In the genomic region with DNA sequence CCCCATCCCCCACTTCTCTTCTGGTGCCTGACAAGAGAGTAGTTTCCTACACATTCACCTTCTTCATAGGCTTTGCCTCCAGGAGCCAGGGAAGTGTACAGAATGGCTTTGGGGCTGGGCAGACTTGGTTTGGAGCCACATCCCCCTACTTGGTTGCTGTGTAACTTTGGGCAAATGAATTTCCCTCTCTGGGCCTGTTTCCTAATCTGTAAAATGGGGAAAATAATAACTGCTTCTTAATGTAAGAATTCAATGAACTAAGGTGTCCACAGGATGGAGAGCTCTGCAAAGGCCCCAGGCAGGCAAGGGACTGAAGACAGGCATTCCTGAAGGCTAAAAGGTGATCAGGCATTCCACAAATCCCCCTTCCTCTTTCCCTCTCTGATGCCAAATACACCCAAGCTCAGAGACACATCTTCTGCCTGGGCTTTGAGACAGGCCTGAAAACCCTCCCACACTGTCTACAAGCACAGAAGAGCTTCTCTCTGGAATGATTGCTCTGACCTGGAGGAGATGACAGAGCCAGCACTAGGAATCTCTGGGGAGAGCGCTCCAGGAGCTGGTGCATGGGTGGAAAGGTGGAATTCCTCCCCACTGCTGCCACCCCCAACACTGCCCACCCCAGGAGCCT, we compare ENCODE assay signal across 16 cellular contexts. TPM values are rescaled to one million over a fixed set of nuclear protein-coding genes. Genes with fewer than 3 reads are reported as not detected.
A peak's percentile ranks its signal among the peaks of the same experiment; 100 is the strongest.
DNase-seq lines count a peak whose midpoint lies in the region; ATAC-seq and TF ChIP-seq lines count a peak whose summit lies in the region.
"Had no signal": no experiment of that assay in that cellular context is flagged by ENCODE, and none has a peak within 500 bp of the region (broad histone marks: within the 10 kb centered on the region; RNA-seq: fewer than 3 reads in every experiment).

No MANE protein-coding gene starts in this region.

- H3K4me2 ChIP-seq in OCI-LY7 (ENCODE audit: low read length): peak overlapping the region; percentile 56
- H3K4me2 ChIP-seq in neuronal stem cell (ENCODE audit: insufficient read depth, low read length, poor library complexity, severe bottlenecking): no peak overlapping the region

- H3K18ac ChIP-seq in neuronal stem cell (ENCODE audit: low read length): peak overlapping the region; percentile 92

- H3K4me3 ChIP-seq in OCI-LY7 (ENCODE audit: low read depth, low read length, poor library complexity, severe bottlenecking) (no peak overlapping the region), neuronal stem cell (ENCODE audit: low read length in 2 of 2) (peak overlapping the region in 1 of 2 donors; percentile 28)
- H3K4me3 ChIP-seq: heart left ventricle, ovary, SJSA1 had no signal

- no peak overlapping the region for H2BK120ac ChIP-seq in neuronal stem cell (ENCODE audit: low read depth, low read length)

- peak overlapping the region; percentile 51 for H3K23ac ChIP-seq in neuronal stem cell (ENCODE audit: low read depth, low read length, poor library complexity)

- CTCF ChIA-PET in OCI-LY7 (lab: Charles Lee; ENCODE audit: unreplicated experiment): interaction anchor here (1.0 kb wide), 2 partner anchors 8 to 98 kb away, joined by 3 read pairs; no protein-coding TSS in a partner anchor

- WGBS in neuronal stem cell (ENCODE audit: extremely low coverage in 2 of 2, insufficient read length in 2 of 2, insufficient replicate concordance in 1 of 2), 2 donors: no CpG with 5 or more reads among the region's 1 CpG

- TF ChIP-seq CTCF in OCI-LY7 (conservative IDR thresholded peaks at IDR 0.05; ENCODE audit: low read length): no peak

- H2AFZ ChIP-seq in OCI-LY7 (ENCODE audit: low read length) (peak overlapping the region; percentile 70; the same call in 1 of the 2 replicates), neuronal stem cell (ENCODE audit: low read length) (peak overlapping the region; percentile 80)

- ATAC-seq in effector memory CD8-positive, alpha-beta T cell (replicated peaks): no peak

- H3K36me3 ChIP-seq in OCI-LY7 (ENCODE audit: insufficient read depth, low read length): no peaks in the 10 kb centered on the region
- no peaks in the 10 kb centered on the region for H3K36me3 ChIP-seq in neuronal stem cell (replicated peaks in 1 of 2; ENCODE audit: control insufficient read depth in 2 of 2, insufficient read depth in 2 of 2, low read length in 2 of 2)
- H3K36me3 ChIP-seq: brain microvascular endothelial cell, heart left ventricle, ovary, SJSA1 had no signal

- BruUV-seq in OCI-LY7 (replicated peaks; lab: Mats Ljungman, UMichigan): no TSS peak

- H2BK15ac ChIP-seq in neuronal stem cell (ENCODE audit: low read length): no peak overlapping the region

- H4K8ac ChIP-seq in neuronal stem cell (ENCODE audit: low read depth, low read length): no peak overlapping the region

- peak overlapping the region; percentile 54 for H2AK5ac ChIP-seq in neuronal stem cell (ENCODE audit: low read depth, low read length)

- no peaks in the 10 kb centered on the region for H3K9me2 ChIP-seq in OCI-LY7 (ENCODE audit: insufficient read depth, low read length)

- H4K20me1 ChIP-seq in OCI-LY7 (ENCODE audit: insufficient read depth, low read length): no peaks in the 10 kb centered on the region

- peaks cover 0 to 6% of the 10 kb centered on the region in 2 donors for H3K4me1 Mint-ChIP-seq in effector memory CD8-positive, alpha-beta T cell (ENCODE audit: low read depth in 2 of 2)

- H3K79me1 ChIP-seq in neuronal stem cell (ENCODE audit: low read depth, low read length): no peaks in the 10 kb centered on the region

- no peak overlapping the region for H3K9ac ChIP-seq in neuronal stem cell (ENCODE audit: low read depth, low read length, poor library complexity)

- H2BK5ac ChIP-seq in neuronal stem cell (ENCODE audit: low read length): no peak overlapping the region

- peak overlapping the region; percentile 19 for H3K27ac ChIP-seq in OCI-LY7 (ENCODE audit: low read depth, low read length, poor library complexity, severe bottlenecking)
- H3K27ac ChIP-seq in neuronal stem cell (replicated peaks; ENCODE audit: low read length): peak overlapping the region; percentile 66
- H3K27ac ChIP-seq: brain microvascular endothelial cell, heart left ventricle, ovary, SJSA1 had no signal

- no peak overlapping the region for H3K4me3 Mint-ChIP-seq in effector memory CD8-positive, alpha-beta T cell

- intact Hi-C loops in OCI-LY7 (cut with micrococcal nuclease; ENCODE audit: unreplicated experiment): no loop called here

- H3K9me3 Mint-ChIP-seq in effector memory CD8-positive, alpha-beta T cell: no peaks in the 10 kb centered on the region

- no peak overlapping the region for H2BK12ac ChIP-seq in neuronal stem cell (ENCODE audit: low read length)

- H3K36me3 Mint-ChIP-seq in effector memory CD8-positive, alpha-beta T cell (ENCODE audit: insufficient read depth): no peaks in the 10 kb centered on the region

- peak overlapping the region; percentile 17 to 79 for H3K27ac Mint-ChIP-seq in effector memory CD8-positive, alpha-beta T cell

- DNase-seq in NCI-H1417 (lab: John Stamatoyannopoulos, UW) (peak in 2 of 3 experiments; percentile 45 to 51), NCI-H1417 treated with DMSO at 0.1 percent for 48 hours (lab: John Stamatoyannopoulos, UW) (no peak), OCI-LY7 (ENCODE audit: low spot score) (no peak), neuronal stem cell (ENCODE audit: low spot score) (no peak), OCI-M2 (lab: John Stamatoyannopoulos, UW; ENCODE audit: unreplicated experiment) (no peak), T-helper 1 cell (no peak)
- no peak for DNase-seq in effector memory CD8-positive, alpha-beta T cell
- no peak for DNase-seq in activated naive CD4-positive, alpha-beta T cell treated with anti-CD3 and anti-CD28 coated beads, Interleukin-2, amount 50 U/mL, for 16 hours
- DNase-seq: activated CD4-positive, alpha-beta T cell treated with anti-CD3 and anti-CD28 coated beads for 1 hour; brain microvascular endothelial cell; heart left ventricle; ovary had no signal

- no peaks in the 10 kb centered on the region for H3K27me3 Mint-ChIP-seq in effector memory CD8-positive, alpha-beta T cell

- no peaks in the 10 kb centered on the region for H3K79me2 ChIP-seq in OCI-LY7 (ENCODE audit: insufficient read depth, low read depth, low read length)

- H3K4ac ChIP-seq in neuronal stem cell (ENCODE audit: low read length): no peak overlapping the region

- POLR2A ChIA-PET in OCI-LY7 (lab: Charles Lee): interaction anchor here (0.6 to 1.7 kb wide), 4 partner anchors 30 to 241 kb away, joined by 3 to 6 read pairs (median 4); a partner anchor contains a TSS

- no peaks in the 10 kb centered on the region for H3K9me3 ChIP-seq in OCI-LY7 (ENCODE audit: low read length)
- peaks cover 0 to 2% of the 10 kb centered on the region in 2 donors for H3K9me3 ChIP-seq in neuronal stem cell (replicated peaks in 1 of 2; ENCODE audit: control insufficient read depth in 2 of 2, insufficient read depth in 1 of 2, low read depth in 1 of 2, low read length in 2 of 2)
- H3K9me3 ChIP-seq: heart left ventricle, ovary, SJSA1 had no signal

- H3K4me1 ChIP-seq in OCI-LY7 (ENCODE audit: insufficient read depth, low read length, poor library complexity, severe bottlenecking) (peaks cover 27% of the 10 kb centered on the region), neuronal stem cell (ENCODE audit: control insufficient read depth in 2 of 2, insufficient read depth in 1 of 2, low read depth in 1 of 2, low read length in 2 of 2) (peaks cover 14 to 18% of the 10 kb centered on the region in 2 donors)

- no peaks in the 10 kb centered on the region for H3K27me3 ChIP-seq in neuronal stem cell (ENCODE audit: control insufficient read depth in 3 of 3, insufficient read depth in 3 of 3, low read depth in 1 of 3, low read length in 3 of 3)
- H3K27me3 ChIP-seq: brain microvascular endothelial cell, heart left ventricle, ovary, SJSA1 had no signal

- H3K14ac ChIP-seq in neuronal stem cell (ENCODE audit: low read length): peak overlapping the region; percentile 10

- H4K91ac ChIP-seq in neuronal stem cell (ENCODE audit: low read depth, low read length, poor library complexity): no peak overlapping the region

RNA-seq across cellular contexts. Expression of a gene that starts 6.9 kb away (rescaled TPM):
- 0.47 and 0.70 TPM in 2 replicates for total RNA-seq in OCI-LY7 (2014; rRNA removed; shearing (Covaris generic))
- total RNA-seq in OCI-LY7 (2022): 1.3 and 1.4 TPM in 2 replicates
- 0.21 TPM for polyA plus RNA-seq in neuronal stem cell (2013, experiment 1 of 2)
- polyA plus RNA-seq in neuronal stem cell (2013, experiment 2 of 2): 0.18 TPM
- total RNA-seq: A172, Calu3, SJSA1 had no signal
- polyA plus RNA-seq: heart left ventricle, liver had no signal

Comparison
In these comparisons a context has a peak if more than half of its experiments do, and no peak if none do; other contexts are left out.
1. DNase-seq: peak in NCI-H1417 (2 of 3); none in NCI-H1417 treated with DMSO at 0.1 percent for 48 hours (single experiment), OCI-LY7 (single experiment), effector memory CD8-positive, alpha-beta T cell (0 of 3), neuronal stem cell (single experiment), OCI-M2 (single experiment), T-helper 1 cell (0 of 5) and activated naive CD4-positive, alpha-beta T cell treated with anti-CD3 and anti-CD28 coated beads, Interleukin-2, amount 50 U/mL, for 16 hours (single experiment).